In the genomic region with DNA sequence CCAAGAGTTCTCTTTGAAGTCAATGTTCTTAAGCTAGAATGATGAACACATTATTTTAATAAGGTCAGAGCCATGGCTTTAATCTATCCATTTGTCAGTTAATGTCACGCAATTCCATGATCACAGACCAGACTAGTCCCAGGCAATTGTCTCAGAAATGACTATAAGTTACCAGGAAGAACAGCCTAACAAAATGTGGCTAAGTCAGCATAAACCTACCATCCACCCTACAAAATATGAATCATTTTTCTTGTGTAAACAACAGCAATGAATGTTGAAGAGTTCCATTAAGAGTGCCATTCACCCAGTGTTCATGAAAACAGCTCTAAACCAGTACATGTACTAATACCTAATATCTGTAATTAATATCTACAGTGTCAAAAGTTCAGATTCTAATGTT, we compare ENCODE assay signal across 1 cellular context.
TF ChIP-seq lines count a peak whose summit lies in the region.

No MANE protein-coding gene starts in this region.

TF ChIP-seq in SK-N-SH treated with all-trans-retinoic acid at 6 μM for 48 hours, 23 proteins besides CTCF, POLR2A, EP300 and RAD21 (continued from another document):
- TF ChIP-seq, protein P1, sequence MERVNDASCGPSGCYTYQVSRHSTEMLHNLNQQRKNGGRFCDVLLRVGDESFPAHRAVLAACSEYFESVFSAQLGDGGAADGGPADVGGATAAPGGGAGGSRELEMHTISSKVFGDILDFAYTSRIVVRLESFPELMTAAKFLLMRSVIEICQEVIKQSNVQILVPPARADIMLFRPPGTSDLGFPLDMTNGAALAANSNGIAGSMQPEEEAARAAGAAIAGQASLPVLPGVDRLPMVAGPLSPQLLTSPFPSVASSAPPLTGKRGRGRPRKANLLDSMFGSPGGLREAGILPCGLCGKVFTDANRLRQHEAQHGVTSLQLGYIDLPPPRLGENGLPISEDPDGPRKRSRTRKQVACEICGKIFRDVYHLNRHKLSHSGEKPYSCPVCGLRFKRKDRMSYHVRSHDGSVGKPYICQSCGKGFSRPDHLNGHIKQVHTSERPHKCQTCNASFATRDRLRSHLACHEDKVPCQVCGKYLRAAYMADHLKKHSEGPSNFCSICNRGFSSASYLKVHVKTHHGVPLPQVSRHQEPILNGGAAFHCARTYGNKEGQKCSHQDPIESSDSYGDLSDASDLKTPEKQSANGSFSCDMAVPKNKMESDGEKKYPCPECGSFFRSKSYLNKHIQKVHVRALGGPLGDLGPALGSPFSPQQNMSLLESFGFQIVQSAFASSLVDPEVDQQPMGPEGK (CRISPR knock-in tag; IDR thresholded peaks at IDR 0.05; ENCODE audit: borderline replicate concordance) = no peak
- TF ChIP-seq ZFP3 (CRISPR knock-in tag; IDR thresholded peaks at IDR 0.05) (no peak), ZFP30 (CRISPR knock-in tag; IDR thresholded peaks at IDR 0.05) (no peak), SNAI2 (CRISPR knock-in tag; IDR thresholded peaks at IDR 0.05) (no peak), TOX (CRISPR knock-in tag; IDR thresholded peaks at IDR 0.05; ENCODE audit: borderline replicate concordance) (no peak), ZC3H10 (CRISPR knock-in tag; IDR thresholded peaks at IDR 0.05) (no peak)
- TF ChIP-seq, protein P2, sequence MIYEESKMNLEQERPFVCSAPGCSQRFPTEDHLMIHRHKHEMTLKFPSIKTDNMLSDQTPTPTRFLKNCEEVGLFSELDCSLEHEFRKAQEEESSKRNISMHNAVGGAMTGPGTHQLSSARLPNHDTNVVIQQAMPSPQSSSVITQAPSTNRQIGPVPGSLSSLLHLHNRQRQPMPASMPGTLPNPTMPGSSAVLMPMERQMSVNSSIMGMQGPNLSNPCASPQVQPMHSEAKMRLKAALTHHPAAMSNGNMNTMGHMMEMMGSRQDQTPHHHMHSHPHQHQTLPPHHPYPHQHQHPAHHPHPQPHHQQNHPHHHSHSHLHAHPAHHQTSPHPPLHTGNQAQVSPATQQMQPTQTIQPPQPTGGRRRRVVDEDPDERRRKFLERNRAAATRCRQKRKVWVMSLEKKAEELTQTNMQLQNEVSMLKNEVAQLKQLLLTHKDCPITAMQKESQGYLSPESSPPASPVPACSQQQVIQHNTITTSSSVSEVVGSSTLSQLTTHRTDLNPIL (CRISPR knock-in tag; IDR thresholded peaks at IDR 0.05; ENCODE audit: low read depth) = no peak
- TF ChIP-seq, protein P3, sequence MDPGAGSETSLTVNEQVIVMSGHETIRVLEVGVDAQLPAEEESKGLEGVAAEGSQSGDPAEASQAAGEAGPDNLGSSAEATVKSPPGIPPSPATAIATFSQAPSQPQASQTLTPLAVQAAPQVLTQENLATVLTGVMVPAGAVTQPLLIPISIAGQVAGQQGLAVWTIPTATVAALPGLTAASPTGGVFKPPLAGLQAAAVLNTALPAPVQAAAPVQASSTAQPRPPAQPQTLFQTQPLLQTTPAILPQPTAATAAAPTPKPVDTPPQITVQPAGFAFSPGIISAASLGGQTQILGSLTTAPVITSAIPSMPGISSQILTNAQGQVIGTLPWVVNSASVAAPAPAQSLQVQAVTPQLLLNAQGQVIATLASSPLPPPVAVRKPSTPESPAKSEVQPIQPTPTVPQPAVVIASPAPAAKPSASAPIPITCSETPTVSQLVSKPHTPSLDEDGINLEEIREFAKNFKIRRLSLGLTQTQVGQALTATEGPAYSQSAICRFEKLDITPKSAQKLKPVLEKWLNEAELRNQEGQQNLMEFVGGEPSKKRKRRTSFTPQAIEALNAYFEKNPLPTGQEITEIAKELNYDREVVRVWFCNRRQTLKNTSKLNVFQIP (CRISPR knock-in tag; IDR thresholded peaks at IDR 0.05; ENCODE audit: borderline replicate concordance, low read depth) = no peak
